22 cellular contexts compared by ENCODE assay signal in the genomic region with DNA sequence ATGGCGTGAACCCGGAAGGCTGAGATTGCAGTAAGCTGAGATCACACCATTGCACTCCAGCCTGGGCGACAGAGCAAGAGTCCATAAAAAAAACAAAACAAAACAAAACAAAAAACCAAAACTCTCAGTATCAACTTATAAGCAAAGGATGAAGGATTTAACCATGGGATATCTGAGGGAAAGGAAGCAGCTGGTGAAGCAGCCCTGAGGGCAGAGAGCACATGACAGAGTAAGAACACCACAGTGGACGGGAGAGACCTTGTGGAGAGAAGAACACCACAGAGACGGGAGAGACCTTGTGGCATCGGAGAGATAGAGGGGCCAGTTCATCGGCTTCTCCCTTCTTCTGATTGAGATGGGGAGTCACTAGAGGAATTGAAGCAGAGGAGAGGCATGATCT.
"Had no signal": no experiment of that assay in that cellular context is flagged by ENCODE, and none has a peak within 500 bp of the region (broad histone marks: within the 10 kb centered on the region; RNA-seq: fewer than 3 reads in every experiment).

No MANE protein-coding gene starts in this region.

- DNase-seq: IMR-90, Karpas-422, KG1, MM.1S, NCI-H1092 treated with DMSO at 0.1 percent for 48 hours, NCI-H1436, NCI-H187, NCI-H2029, NCI-H2081 treated with DMSO at 0.1 percent for 48 hours, NCI-H2171, NCI-H226, NCI-H446, NCI-H510A, NCI-H524 treated with DMSO at 0.1 percent for 48 hours, NCI-H69, NCI-H774, Right ventricle myocardium superior, RPMI8226, SIG-M5, T-helper 1 cell had no signal

- ATAC-seq: HepG2, SK-N-SH treated with all-trans-retinoic acid at 6 μM for 48 hours had no signal
